In genomic region chr7:74253975-74254857, GRCh38 we compare ENCODE assay signal across 1 cellular context.
TF ChIP-seq lines count a peak whose summit lies in the region.

TSS of gene RFC2 (minus strand) at chr7:74254399. CDS start at chr7:74254383, 16 bp downstream.

TF ChIP-seq in GM12878, 131 proteins besides CTCF, POLR2A, EP300 and RAD21 (continued from another document and continues in another):
- TF ChIP-seq HSF1 (IDR thresholded peaks at IDR 0.05; ENCODE audit: low read depth, low read length) (no peak), KLF5 (IDR thresholded peaks at IDR 0.05; ENCODE audit: partially characterized antibody) (peak; percentile 65), SREBF2 (IDR thresholded peaks at IDR 0.05; ENCODE audit: low read length) (no peak; the same call in 1 of the 2 replicates), RBBP5 (conservative IDR thresholded peaks at IDR 0.05) (no peak), IRF3 (IDR thresholded peaks at IDR 0.05) (no peak), RAD51 (IDR thresholded peaks at IDR 0.05) (no peak), SIX5 (IDR thresholded peaks at IDR 0.05; ENCODE audit: low read depth, low read length, severe bottlenecking) (peak; percentile 53), E2F8 (IDR thresholded peaks at IDR 0.05; ENCODE audit: low read depth, partially characterized antibody) (peak; percentile 97), NFXL1 (IDR thresholded peaks at IDR 0.05; ENCODE audit: borderline replicate concordance) (no peak), SUZ12 (IDR thresholded peaks at IDR 0.05; ENCODE audit: unreplicated experiment) (no peak), MYB (IDR thresholded peaks at IDR 0.05; ENCODE audit: borderline replicate concordance, low read depth, low read length) (peak; percentile 54; the same call in 1 of the 2 replicates), RUNX3 (IDR thresholded peaks at IDR 0.05; ENCODE audit: low read length) (peak; percentile 94), ZNF592 (IDR thresholded peaks at IDR 0.05) (no peak), FOS (IDR thresholded peaks at IDR 0.05; ENCODE audit: borderline replicate concordance, extremely low read depth, insufficient read length) (no peak), MTA3 (IDR thresholded peaks at IDR 0.05; ENCODE audit: borderline replicate concordance, low read length) (no peak), ZBTB11 (CRISPR knock-in tag; IDR thresholded peaks at IDR 0.05) (peak; percentile 78), HCFC1 (IDR thresholded peaks at IDR 0.05; ENCODE audit: low read length) (peak; percentile 71), ATF3 (IDR thresholded peaks at IDR 0.05; ENCODE audit: borderline replicate concordance, extremely low read depth, low read depth, low read length) (no peak), LARP7 (IDR thresholded peaks at IDR 0.05) (peak; percentile 69), ETV6 (conservative IDR thresholded peaks at IDR 0.05 in 1 of 2, IDR thresholded peaks at IDR 0.05 in 1 of 2; ENCODE audit: borderline replicate concordance in 1 of 2, low read depth in 1 of 2) (peak in 1 of 2 experiments; percentile 63; a peak in 1 of 4 replicates), RFX5 (IDR thresholded peaks at IDR 0.05; ENCODE audit: low read depth, low read length) (peak; percentile 40; the same call in 1 of the 2 replicates), MEF2A (IDR thresholded peaks at IDR 0.05; ENCODE audit: insufficient read depth, low read depth, low read length) (0 out of 2 replicates have a peak, but pooled peaks have one; percentile 37), FOXM1 (IDR thresholded peaks at IDR 0.05; ENCODE audit: low read depth, low read length) (peak; percentile 49; the same call in 1 of the 2 replicates), SPI1 (IDR thresholded peaks at IDR 0.05; ENCODE audit: borderline replicate concordance, insufficient read depth, low read depth, low read length) (no peak), HDGF (IDR thresholded peaks at IDR 0.05) (peak; percentile 92; the same call in 1 of the 2 replicates), CBFB (IDR thresholded peaks at IDR 0.05; ENCODE audit: low read depth) (peak; percentile 89), DPF2 (IDR thresholded peaks at IDR 0.05) (peak; percentile 73), BCL11A (IDR thresholded peaks at IDR 0.05; ENCODE audit: low read depth, low read length) (peak; percentile 69; the same call in 1 of the 2 replicates), E2F4 (IDR thresholded peaks at IDR 0.05; ENCODE audit: low read depth, low read length) (peak; percentile 88), SIN3A (IDR thresholded peaks at IDR 0.05; ENCODE audit: low read depth, low read length) (peak; percentile 92), CEBPZ (IDR thresholded peaks at IDR 0.05; ENCODE audit: low read depth, low read length) (no peak), ZZZ3 (IDR thresholded peaks at IDR 0.05; ENCODE audit: control insufficient read depth, insufficient read length, low read depth) (no peak), MAX (IDR thresholded peaks at IDR 0.05; ENCODE audit: low read depth, low read length) (peak; percentile 62), MEF2B (IDR thresholded peaks at IDR 0.05; ENCODE audit: partially characterized antibody, poor library complexity, severe bottlenecking) (peak; percentile 73), CHD1 (IDR thresholded peaks at IDR 0.05; ENCODE audit: low read depth, low read length) (0 out of 2 replicates have a peak, but pooled peaks have one; percentile 14), PML (IDR thresholded peaks at IDR 0.05; ENCODE audit: low read length) (peak; percentile 59), POLR2AphosphoS5 (IDR thresholded peaks at IDR 0.05; ENCODE audit: low read length) (peak; percentile 81), TARDBP (IDR thresholded peaks at IDR 0.05; ENCODE audit: borderline replicate concordance) (peak; percentile 15; the same call in 1 of the 2 replicates), USF2 (IDR thresholded peaks at IDR 0.05; ENCODE audit: borderline replicate concordance, low read depth, low read length) (no peak)
